In the genomic region with DNA sequence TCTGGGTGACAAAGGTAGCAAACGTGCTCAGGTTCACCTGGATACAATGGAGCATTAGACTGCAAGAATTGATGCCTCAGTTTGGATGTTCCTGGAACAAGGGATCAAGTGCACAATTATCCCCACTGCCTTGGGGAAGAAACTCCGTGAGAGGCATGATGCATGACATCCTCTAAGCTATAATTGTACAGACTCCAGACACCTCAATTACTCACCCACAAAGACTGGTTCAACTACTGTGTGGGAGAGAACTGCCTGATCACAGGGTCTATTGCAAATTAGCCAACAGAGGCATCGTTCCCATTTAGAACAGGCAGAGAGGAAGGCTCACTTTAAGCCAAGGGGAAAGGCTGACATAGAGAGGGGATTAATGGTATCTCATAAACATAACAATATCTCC, we compare ENCODE assay signal across 1 cellular context.
TF ChIP-seq lines count a peak whose summit lies in the region.

No MANE protein-coding gene starts in this region.

TF ChIP-seq in WTC11, 78 proteins besides CTCF, POLR2A, EP300 and RAD21 (continued from another document):
- TF ChIP-seq, protein P1, sequence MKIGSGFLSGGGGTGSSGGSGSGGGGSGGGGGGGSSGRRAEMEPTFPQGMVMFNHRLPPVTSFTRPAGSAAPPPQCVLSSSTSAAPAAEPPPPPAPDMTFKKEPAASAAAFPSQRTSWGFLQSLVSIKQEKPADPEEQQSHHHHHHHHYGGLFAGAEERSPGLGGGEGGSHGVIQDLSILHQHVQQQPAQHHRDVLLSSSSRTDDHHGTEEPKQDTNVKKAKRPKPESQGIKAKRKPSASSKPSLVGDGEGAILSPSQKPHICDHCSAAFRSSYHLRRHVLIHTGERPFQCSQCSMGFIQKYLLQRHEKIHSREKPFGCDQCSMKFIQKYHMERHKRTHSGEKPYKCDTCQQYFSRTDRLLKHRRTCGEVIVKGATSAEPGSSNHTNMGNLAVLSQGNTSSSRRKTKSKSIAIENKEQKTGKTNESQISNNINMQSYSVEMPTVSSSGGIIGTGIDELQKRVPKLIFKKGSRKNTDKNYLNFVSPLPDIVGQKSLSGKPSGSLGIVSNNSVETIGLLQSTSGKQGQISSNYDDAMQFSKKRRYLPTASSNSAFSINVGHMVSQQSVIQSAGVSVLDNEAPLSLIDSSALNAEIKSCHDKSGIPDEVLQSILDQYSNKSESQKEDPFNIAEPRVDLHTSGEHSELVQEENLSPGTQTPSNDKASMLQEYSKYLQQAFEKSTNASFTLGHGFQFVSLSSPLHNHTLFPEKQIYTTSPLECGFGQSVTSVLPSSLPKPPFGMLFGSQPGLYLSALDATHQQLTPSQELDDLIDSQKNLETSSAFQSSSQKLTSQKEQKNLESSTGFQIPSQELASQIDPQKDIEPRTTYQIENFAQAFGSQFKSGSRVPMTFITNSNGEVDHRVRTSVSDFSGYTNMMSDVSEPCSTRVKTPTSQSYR (CRISPR knock-in tag; IDR thresholded peaks at IDR 0.05): no peak
- TF ChIP-seq ZNF416 (CRISPR knock-in tag; IDR thresholded peaks at IDR 0.05) (no peak), JAZF1 (CRISPR knock-in tag; IDR thresholded peaks at IDR 0.05) (no peak), RORB (CRISPR knock-in tag; IDR thresholded peaks at IDR 0.05) (no peak), ZNF532 (CRISPR knock-in tag; IDR thresholded peaks at IDR 0.05; ENCODE audit: borderline replicate concordance) (no peak), FOXP4 (CRISPR knock-in tag; IDR thresholded peaks at IDR 0.05) (no peak)
